28 cellular contexts compared by ENCODE assay signal in genomic region chr13:23456437-23456836, GRCh38.
"Had no signal": no experiment of that assay in that cellular context is flagged by ENCODE, and none has a peak within 500 bp of the region (broad histone marks: within the 10 kb centered on the region; RNA-seq: fewer than 3 reads in every experiment).

No MANE protein-coding gene starts in this region.

- H3K27ac Mint-ChIP-seq: immature natural killer cell; naive B cell; natural killer cell; progenitor cell of endocrine pancreas; stimulated activated naive B cell treated with anti-CD40 and anti-IgM and Interleukin-4, amounts not matched to agents 10 μg/mL and 1 μg/mL and 100 μg/mL, for 72 hours had no signal

- FAIRE-seq: islet of Langerhans, kidney had no signal

- H3K4me1 ChIP-seq: lower lobe of right lung, stomach, testis, thyroid gland, transverse colon, upper lobe of left lung, vagina had no signal

- H3K9me3 Mint-ChIP-seq: immature natural killer cell; naive B cell; natural killer cell; neural crest cell; stimulated activated naive B cell treated with anti-CD40 and anti-IgM and Interleukin-4, amounts not matched to agents 10 μg/mL and 1 μg/mL and 100 μg/mL, for 72 hours had no signal

- ATAC-seq: left colon; lower lobe of right lung; natural killer cell; right cardiac atrium; sciatic nerve; stimulated activated naive B cell treated with anti-CD40 and anti-IgM and Interleukin-4, amounts not matched to agents 10 μg/mL and 1 μg/mL and 100 μg/mL, for 72 hours; stimulated activated naive CD8-positive, alpha-beta T cell treated with anti-CD3 and anti-CD28 coated beads, Interleukin-15, Interleukin-2, amounts not matched to agents 100 U/mL and 50 U/mL, for 24 hours had no signal

- H3K36me3 Mint-ChIP-seq: naive B cell; natural killer cell; stimulated activated naive B cell treated with anti-CD40 and anti-IgM and Interleukin-4, amounts not matched to agents 10 μg/mL and 1 μg/mL and 100 μg/mL, for 72 hours had no signal

- H3K27me3 ChIP-seq: left lung, stomach, testis, thyroid gland, transverse colon, upper lobe of left lung, vagina had no signal

- H3K36me3 ChIP-seq: left lung, lower lobe of right lung, stomach, thyroid gland, transverse colon, upper lobe of left lung, vagina had no signal

- H3K9me3 ChIP-seq: left lung, lower lobe of right lung, stomach, testis, thyroid gland, transverse colon, upper lobe of left lung, vagina had no signal

- H3K27ac ChIP-seq: left lung, lower lobe of right lung, skin epidermis, stomach, testis, thyroid gland, transverse colon, upper lobe of left lung, vagina had no signal

- DNase-seq: hypothalamus; immature natural killer cell; kidney; left colon; left lung; lower lobe of right lung; mesenchymal stem cell; naive B cell; natural killer cell; retina; right cardiac atrium; stimulated activated CD4-positive, alpha-beta T cell treated with anti-CD3 and anti-CD28 coated beads, Interleukin-12 subunit alpha, Interleukin-12 subunit beta, amount 100 ng/mL, for 4 hours; stimulated activated CD4-positive, alpha-beta T cell treated with anti-CD3 and anti-CD28 coated beads, Interleukin-15, amount 100 ng/mL, for 24 hours; stimulated activated CD4-positive, alpha-beta T cell treated with anti-CD3 and anti-CD28 coated beads, Interleukin-2, amount 100 ng/mL, for 24 hours; stimulated activated CD4-positive, alpha-beta T cell treated with anti-CD3 and anti-CD28 coated beads, Interleukin-4, amount 100 ng/mL, for 1 hour; stimulated activated naive B cell treated with anti-CD40 and anti-IgM and Interleukin-4, amounts not matched to agents 10 μg/mL and 1 μg/mL and 100 μg/mL, for 72 hours; stimulated activated naive CD8-positive, alpha-beta T cell treated with anti-CD3 and anti-CD28 coated beads, Interleukin-15, Interleukin-2, amounts not matched to agents 100 U/mL and 50 U/mL, for 24 hours; stomach; testis; thyroid gland; transverse colon; upper lobe of left lung had no signal

- H3K4me3 ChIP-seq: left lung, lower lobe of right lung, skin epidermis, stomach, testis, thyroid gland, transverse colon, upper lobe of left lung, vagina had no signal

- H3K4me3 Mint-ChIP-seq: immature natural killer cell; natural killer cell; neural crest cell; stimulated activated naive B cell treated with anti-CD40 and anti-IgM and Interleukin-4, amounts not matched to agents 10 μg/mL and 1 μg/mL and 100 μg/mL, for 72 hours had no signal

- H3K4me1 Mint-ChIP-seq: immature natural killer cell had no signal
